In genomic region chr5:5025774-5026406, GRCh38 we compare ENCODE assay signal across 1 cellular context.
TF ChIP-seq lines count a peak whose summit lies in the region.

No MANE protein-coding gene starts in this region.

TF ChIP-seq in K562, 482 proteins besides CTCF, POLR2A, EP300 and RAD21 (continued from another document and continues in another):
- TF ChIP-seq, protein P1, sequence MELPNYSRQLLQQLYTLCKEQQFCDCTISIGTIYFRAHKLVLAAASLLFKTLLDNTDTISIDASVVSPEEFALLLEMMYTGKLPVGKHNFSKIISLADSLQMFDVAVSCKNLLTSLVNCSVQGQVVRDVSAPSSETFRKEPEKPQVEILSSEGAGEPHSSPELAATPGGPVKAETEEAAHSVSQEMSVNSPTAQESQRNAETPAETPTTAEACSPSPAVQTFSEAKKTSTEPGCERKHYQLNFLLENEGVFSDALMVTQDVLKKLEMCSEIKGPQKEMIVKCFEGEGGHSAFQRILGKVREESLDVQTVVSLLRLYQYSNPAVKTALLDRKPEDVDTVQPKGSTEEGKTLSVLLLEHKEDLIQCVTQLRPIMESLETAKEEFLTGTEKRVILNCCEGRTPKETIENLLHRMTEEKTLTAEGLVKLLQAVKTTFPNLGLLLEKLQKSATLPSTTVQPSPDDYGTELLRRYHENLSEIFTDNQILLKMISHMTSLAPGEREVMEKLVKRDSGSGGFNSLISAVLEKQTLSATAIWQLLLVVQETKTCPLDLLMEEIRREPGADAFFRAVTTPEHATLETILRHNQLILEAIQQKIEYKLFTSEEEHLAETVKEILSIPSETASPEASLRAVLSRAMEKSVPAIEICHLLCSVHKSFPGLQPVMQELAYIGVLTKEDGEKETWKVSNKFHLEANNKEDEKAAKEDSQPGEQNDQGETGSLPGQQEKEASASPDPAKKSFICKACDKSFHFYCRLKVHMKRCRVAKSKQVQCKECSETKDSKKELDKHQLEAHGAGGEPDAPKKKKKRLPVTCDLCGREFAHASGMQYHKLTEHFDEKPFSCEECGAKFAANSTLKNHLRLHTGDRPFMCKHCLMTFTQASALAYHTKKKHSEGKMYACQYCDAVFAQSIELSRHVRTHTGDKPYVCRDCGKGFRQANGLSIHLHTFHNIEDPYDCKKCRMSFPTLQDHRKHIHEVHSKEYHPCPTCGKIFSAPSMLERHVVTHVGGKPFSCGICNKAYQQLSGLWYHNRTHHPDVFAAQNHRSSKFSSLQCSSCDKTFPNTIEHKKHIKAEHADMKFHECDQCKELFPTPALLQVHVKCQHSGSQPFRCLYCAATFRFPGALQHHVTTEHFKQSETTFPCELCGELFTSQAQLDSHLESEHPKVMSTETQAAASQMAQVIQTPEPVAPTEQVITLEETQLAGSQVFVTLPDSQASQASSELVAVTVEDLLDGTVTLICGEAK (IDR thresholded peaks at IDR 0.05): peak; percentile 49; the same call in 1 of the 2 replicates
- TF ChIP-seq, protein P1 (CRISPR knock-in tag; IDR thresholded peaks at IDR 0.05): no peak
- TF ChIP-seq, protein P2, sequence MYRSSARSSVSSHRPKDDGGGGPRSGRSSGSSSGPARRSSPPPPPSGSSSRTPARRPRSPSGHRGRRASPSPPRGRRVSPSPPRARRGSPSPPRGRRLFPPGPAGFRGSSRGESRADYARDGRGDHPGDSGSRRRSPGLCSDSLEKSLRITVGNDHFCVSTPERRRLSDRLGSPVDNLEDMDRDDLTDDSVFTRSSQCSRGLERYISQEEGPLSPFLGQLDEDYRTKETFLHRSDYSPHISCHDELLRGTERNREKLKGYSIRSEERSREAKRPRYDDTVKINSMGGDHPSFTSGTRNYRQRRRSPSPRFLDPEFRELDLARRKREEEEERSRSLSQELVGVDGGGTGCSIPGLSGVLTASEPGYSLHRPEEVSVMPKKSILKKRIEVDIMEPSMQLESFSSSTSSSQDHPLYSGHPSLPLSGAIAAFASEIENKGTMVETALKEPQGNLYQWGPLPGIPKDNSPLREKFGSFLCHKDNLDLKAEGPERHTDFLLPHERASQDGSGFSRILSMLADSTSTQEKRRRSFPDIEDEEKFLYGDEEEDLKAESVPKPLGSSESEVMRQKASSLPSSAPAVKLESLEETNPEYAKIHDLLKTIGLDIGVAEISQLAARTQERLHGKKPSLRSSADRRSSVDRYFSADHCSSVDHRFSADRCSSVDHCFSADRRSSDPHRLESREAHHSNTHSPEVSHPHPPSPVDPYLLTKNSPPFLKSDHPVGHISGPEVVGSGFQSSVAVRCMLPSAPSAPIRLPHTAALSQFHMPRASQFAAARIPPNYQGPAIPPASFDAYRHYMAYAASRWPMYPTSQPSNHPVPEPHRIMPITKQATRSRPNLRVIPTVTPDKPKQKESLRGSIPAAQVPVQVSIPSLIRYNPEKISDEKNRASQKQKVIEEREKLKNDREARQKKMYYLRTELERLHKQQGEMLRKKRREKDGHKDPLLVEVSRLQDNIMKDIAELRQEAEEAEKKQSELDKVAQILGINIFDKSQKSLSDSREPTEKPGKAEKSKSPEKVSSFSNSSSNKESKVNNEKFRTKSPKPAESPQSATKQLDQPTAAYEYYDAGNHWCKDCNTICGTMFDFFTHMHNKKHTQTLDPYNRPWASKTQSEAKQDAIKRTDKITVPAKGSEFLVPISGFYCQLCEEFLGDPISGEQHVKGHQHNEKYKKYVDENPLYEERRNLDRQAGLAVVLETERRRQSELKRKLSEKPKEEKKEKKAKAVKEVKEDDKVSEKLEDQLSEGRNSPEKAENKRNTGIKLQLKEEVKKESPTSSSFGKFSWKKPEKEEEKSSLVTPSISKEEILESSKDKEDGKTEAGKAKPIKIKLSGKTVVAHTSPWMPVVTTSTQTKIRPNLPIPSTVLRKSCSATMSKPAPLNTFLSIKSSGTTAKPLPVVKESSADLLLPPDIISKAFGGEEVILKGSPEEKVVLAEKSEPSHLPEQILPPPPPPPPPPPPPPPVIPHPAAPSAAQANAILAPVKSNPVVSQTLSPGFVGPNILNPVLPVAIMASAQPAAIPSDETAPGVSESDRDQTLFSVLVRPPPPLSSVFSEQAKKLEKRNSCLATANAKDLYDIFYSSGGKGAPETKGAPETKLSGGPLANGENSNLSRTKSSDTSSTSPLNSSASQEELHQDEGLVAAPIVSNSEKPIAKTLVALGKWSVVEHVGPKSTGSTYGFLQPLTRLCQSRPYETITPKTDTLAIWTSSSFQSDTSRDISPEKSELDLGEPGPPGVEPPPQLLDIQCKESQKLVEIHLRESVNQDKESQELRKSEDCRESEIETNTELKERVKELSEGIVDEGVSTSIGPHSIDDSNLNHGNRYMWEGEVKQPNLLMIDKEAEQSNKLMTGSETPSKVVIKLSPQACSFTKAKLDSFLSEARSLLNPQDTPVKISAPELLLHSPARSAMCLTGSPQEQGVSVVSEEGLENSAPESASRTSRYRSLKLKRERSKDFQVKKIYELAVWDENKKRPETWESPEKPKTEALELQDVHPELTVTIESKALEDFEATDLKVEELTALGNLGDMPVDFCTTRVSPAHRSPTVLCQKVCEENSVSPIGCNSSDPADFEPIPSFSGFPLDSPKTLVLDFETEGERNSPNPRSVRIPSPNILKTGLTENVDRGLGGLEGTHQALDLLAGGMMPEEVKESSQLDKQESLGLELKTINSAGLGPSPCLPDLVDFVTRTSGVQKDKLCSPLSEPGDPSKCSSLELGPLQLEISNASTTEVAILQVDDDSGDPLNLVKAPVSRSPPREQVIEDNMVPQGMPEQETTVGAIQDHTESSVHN (IDR thresholded peaks at IDR 0.05; ENCODE audit: borderline replicate concordance in 1 of 2, low read depth in 1 of 2): peak in 1 of 2 experiments; percentile 74; a peak in 1 of 4 replicates
- TF ChIP-seq, protein P3, sequence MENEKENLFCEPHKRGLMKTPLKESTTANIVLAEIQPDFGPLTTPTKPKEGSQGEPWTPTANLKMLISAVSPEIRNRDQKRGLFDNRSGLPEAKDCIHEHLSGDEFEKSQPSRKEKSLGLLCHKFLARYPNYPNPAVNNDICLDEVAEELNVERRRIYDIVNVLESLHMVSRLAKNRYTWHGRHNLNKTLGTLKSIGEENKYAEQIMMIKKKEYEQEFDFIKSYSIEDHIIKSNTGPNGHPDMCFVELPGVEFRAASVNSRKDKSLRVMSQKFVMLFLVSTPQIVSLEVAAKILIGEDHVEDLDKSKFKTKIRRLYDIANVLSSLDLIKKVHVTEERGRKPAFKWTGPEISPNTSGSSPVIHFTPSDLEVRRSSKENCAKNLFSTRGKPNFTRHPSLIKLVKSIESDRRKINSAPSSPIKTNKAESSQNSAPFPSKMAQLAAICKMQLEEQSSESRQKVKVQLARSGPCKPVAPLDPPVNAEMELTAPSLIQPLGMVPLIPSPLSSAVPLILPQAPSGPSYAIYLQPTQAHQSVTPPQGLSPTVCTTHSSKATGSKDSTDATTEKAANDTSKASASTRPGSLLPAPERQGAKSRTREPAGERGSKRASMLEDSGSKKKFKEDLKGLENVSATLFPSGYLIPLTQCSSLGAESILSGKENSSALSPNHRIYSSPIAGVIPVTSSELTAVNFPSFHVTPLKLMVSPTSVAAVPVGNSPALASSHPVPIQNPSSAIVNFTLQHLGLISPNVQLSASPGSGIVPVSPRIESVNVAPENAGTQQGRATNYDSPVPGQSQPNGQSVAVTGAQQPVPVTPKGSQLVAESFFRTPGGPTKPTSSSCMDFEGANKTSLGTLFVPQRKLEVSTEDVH (IDR thresholded peaks at IDR 0.05; ENCODE audit: low read depth, partially characterized antibody): no peak
- TF ChIP-seq, protein P4, sequence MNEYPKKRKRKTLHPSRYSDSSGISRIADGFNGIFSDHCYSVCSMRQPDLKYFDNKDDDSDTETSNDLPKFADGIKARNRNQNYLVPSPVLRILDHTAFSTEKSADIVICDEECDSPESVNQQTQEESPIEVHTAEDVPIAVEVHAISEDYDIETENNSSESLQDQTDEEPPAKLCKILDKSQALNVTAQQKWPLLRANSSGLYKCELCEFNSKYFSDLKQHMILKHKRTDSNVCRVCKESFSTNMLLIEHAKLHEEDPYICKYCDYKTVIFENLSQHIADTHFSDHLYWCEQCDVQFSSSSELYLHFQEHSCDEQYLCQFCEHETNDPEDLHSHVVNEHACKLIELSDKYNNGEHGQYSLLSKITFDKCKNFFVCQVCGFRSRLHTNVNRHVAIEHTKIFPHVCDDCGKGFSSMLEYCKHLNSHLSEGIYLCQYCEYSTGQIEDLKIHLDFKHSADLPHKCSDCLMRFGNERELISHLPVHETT (CRISPR knock-in tag; conservative IDR thresholded peaks at IDR 0.05 in 1 of 2, IDR thresholded peaks at IDR 0.05 in 1 of 2): 0 out of 4 replicates have a peak, but pooled peaks of 1 of the 2 experiments have one; percentile 31
- TF ChIP-seq ELF1 (tag; IDR thresholded peaks at IDR 0.05): peak; percentile 51
- TF ChIP-seq TSHZ1 (CRISPR knock-in tag; IDR thresholded peaks at IDR 0.05): no peak
- TF ChIP-seq KAT2B (IDR thresholded peaks at IDR 0.05; ENCODE audit: low read depth, low read length): no peak
- TF ChIP-seq ZNF830 (CRISPR knock-in tag; IDR thresholded peaks at IDR 0.05): 0 out of 2 replicates have a peak, but pooled peaks have one; percentile 71
- no peak for TF ChIP-seq ATF1 (CRISPR knock-in tag; IDR thresholded peaks at IDR 0.05)
- 0 out of 2 replicates have a peak, but pooled peaks have one; percentile 9 for TF ChIP-seq ATF1 (tag; IDR thresholded peaks at IDR 0.05)
- TF ChIP-seq, protein P5, sequence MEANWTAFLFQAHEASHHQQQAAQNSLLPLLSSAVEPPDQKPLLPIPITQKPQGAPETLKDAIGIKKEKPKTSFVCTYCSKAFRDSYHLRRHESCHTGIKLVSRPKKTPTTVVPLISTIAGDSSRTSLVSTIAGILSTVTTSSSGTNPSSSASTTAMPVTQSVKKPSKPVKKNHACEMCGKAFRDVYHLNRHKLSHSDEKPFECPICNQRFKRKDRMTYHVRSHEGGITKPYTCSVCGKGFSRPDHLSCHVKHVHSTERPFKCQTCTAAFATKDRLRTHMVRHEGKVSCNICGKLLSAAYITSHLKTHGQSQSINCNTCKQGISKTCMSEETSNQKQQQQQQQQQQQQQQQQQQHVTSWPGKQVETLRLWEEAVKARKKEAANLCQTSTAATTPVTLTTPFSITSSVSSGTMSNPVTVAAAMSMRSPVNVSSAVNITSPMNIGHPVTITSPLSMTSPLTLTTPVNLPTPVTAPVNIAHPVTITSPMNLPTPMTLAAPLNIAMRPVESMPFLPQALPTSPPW (CRISPR knock-in tag; IDR thresholded peaks at IDR 0.05): peak; percentile 41; the same call in 1 of the 2 replicates
- TF ChIP-seq PHF8 (IDR thresholded peaks at IDR 0.05; ENCODE audit: borderline replicate concordance, low read length): 0 out of 2 replicates have a peak, but pooled peaks have one; percentile 2
- TF ChIP-seq, protein P6, sequence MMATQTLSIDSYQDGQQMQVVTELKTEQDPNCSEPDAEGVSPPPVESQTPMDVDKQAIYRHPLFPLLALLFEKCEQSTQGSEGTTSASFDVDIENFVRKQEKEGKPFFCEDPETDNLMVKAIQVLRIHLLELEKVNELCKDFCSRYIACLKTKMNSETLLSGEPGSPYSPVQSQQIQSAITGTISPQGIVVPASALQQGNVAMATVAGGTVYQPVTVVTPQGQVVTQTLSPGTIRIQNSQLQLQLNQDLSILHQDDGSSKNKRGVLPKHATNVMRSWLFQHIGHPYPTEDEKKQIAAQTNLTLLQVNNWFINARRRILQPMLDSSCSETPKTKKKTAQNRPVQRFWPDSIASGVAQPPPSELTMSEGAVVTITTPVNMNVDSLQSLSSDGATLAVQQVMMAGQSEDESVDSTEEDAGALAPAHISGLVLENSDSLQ (IDR thresholded peaks at IDR 0.05): peak; percentile 60
